Comparison of ENCODE assay signal across 1 cellular context in the genomic region with DNA sequence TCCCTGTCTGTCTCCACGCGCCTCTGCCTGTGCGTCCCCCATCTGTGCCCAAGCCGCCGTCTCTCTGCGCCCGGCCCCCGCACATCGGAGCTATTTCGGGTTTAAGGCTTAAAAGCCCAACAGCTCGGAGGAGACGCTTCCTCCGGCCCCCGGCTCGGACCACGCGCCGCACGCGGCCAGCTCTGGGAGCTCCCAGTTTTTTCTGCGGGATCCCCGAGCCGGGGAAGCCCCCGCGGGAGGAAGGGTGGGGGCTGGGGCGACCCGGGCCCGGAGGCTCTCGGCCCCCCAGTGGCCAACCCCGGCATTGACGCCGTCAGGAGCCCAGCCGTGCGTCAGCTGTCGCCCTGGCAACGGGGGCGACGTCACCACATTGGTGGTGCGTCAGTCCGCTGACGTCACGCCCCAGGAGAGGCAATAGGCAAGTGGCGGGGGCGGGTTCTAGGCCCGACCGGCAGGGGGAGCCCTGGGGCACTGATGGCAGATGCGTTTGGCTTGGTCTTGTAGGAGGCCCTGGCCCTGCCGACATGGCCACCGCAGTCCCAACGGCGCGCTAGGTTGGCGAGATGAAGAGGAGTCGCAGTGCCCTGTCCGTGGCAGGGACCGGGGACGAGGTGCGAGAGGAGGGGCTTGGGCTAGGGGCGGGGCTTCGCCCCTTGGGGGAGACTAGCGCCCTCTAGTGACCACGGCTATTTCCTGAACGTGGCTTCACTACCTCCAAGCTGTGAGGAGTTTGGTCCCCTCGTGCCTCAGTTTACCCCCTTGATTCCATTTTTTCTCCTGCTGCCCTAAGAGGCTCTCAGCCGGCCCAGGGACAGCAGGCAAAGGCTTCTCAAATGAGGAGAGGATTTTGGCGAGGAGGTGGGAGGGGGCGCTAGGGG.
A peak's percentile ranks its signal among the peaks of the same experiment; 100 is the strongest.
TF ChIP-seq lines count a peak whose summit lies in the region.

No MANE protein-coding gene starts in this region.

TF ChIP-seq in HepG2, 621 proteins besides CTCF, POLR2A, EP300 and RAD21 (continued from another document and continues in another):
- TF ChIP-seq, protein P1, sequence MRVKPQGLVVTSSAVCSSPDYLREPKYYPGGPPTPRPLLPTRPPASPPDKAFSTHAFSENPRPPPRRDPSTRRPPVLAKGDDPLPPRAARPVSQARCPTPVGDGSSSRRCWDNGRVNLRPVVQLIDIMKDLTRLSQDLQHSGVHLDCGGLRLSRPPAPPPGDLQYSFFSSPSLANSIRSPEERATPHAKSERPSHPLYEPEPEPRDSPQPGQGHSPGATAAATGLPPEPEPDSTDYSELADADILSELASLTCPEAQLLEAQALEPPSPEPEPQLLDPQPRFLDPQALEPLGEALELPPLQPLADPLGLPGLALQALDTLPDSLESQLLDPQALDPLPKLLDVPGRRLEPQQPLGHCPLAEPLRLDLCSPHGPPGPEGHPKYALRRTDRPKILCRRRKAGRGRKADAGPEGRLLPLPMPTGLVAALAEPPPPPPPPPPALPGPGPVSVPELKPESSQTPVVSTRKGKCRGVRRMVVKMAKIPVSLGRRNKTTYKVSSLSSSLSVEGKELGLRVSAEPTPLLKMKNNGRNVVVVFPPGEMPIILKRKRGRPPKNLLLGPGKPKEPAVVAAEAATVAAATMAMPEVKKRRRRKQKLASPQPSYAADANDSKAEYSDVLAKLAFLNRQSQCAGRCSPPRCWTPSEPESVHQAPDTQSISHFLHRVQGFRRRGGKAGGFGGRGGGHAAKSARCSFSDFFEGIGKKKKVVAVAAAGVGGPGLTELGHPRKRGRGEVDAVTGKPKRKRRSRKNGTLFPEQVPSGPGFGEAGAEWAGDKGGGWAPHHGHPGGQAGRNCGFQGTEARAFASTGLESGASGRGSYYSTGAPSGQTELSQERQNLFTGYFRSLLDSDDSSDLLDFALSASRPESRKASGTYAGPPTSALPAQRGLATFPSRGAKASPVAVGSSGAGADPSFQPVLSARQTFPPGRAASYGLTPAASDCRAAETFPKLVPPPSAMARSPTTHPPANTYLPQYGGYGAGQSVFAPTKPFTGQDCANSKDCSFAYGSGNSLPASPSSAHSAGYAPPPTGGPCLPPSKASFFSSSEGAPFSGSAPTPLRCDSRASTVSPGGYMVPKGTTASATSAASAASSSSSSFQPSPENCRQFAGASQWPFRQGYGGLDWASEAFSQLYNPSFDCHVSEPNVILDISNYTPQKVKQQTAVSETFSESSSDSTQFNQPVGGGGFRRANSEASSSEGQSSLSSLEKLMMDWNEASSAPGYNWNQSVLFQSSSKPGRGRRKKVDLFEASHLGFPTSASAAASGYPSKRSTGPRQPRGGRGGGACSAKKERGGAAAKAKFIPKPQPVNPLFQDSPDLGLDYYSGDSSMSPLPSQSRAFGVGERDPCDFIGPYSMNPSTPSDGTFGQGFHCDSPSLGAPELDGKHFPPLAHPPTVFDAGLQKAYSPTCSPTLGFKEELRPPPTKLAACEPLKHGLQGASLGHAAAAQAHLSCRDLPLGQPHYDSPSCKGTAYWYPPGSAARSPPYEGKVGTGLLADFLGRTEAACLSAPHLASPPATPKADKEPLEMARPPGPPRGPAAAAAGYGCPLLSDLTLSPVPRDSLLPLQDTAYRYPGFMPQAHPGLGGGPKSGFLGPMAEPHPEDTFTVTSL (CRISPR knock-in tag; IDR thresholded peaks at IDR 0.05; ENCODE audit: borderline replicate concordance): no peak
- TF ChIP-seq PTBP1 (IDR thresholded peaks at IDR 0.05; ENCODE audit: low read depth, low read length, poor library complexity, severe bottlenecking) (peak; percentile 24), ZNF10 (CRISPR knock-in tag; IDR thresholded peaks at IDR 0.05; ENCODE audit: borderline replicate concordance, low read depth) (no peak), FOXP1 (IDR thresholded peaks at IDR 0.05) (no peak), FOXP1 (CRISPR knock-in tag; IDR thresholded peaks at IDR 0.05) (no peak), ETV6 (CRISPR knock-in tag; conservative IDR thresholded peaks at IDR 0.05) (no peak), ZNF737 (CRISPR knock-in tag; IDR thresholded peaks at IDR 0.05; ENCODE audit: borderline replicate concordance) (no peak), SMYD3 (CRISPR knock-in tag; IDR thresholded peaks at IDR 0.05) (no peak), ZNF335 (CRISPR knock-in tag; IDR thresholded peaks at IDR 0.05) (peak; percentile 84), SMAD9 (CRISPR knock-in tag; IDR thresholded peaks at IDR 0.05) (no peak), FOSL1 (CRISPR knock-in tag; IDR thresholded peaks at IDR 0.05; ENCODE audit: borderline replicate concordance) (no peak), DNMT1 (CRISPR knock-in tag; IDR thresholded peaks at IDR 0.05) (no peak), ZNF607 (CRISPR knock-in tag; IDR thresholded peaks at IDR 0.05; ENCODE audit: borderline replicate concordance) (no peak), KLF16 (CRISPR knock-in tag; IDR thresholded peaks at IDR 0.05) (peak; percentile 38 to 78; a peak in 1 of 4 replicates), ZNF660 (CRISPR knock-in tag; IDR thresholded peaks at IDR 0.05; ENCODE audit: borderline replicate concordance, low read depth) (no peak), KAT2B (IDR thresholded peaks at IDR 0.05; ENCODE audit: borderline replicate concordance, low read depth, low read length) (no peak), ZNF577 (CRISPR knock-in tag; IDR thresholded peaks at IDR 0.05; ENCODE audit: borderline replicate concordance, low read depth) (no peak), ZSCAN12 (CRISPR knock-in tag; IDR thresholded peaks at IDR 0.05) (peak; percentile 87; the same call in 1 of the 2 replicates), FOXO1 (CRISPR knock-in tag; IDR thresholded peaks at IDR 0.05) (peak; percentile 73), ZNF562 (CRISPR knock-in tag; IDR thresholded peaks at IDR 0.05; ENCODE audit: borderline replicate concordance) (0 out of 2 replicates have a peak, but pooled peaks have one; percentile 41), PHF5A (CRISPR knock-in tag; IDR thresholded peaks at IDR 0.05; ENCODE audit: low read depth, unreplicated experiment) (peak; percentile 51), TBL1XR1 (IDR thresholded peaks at IDR 0.05; ENCODE audit: borderline replicate concordance, low read length, partially characterized antibody) (peak; percentile 56)
- TF ChIP-seq, protein P2, sequence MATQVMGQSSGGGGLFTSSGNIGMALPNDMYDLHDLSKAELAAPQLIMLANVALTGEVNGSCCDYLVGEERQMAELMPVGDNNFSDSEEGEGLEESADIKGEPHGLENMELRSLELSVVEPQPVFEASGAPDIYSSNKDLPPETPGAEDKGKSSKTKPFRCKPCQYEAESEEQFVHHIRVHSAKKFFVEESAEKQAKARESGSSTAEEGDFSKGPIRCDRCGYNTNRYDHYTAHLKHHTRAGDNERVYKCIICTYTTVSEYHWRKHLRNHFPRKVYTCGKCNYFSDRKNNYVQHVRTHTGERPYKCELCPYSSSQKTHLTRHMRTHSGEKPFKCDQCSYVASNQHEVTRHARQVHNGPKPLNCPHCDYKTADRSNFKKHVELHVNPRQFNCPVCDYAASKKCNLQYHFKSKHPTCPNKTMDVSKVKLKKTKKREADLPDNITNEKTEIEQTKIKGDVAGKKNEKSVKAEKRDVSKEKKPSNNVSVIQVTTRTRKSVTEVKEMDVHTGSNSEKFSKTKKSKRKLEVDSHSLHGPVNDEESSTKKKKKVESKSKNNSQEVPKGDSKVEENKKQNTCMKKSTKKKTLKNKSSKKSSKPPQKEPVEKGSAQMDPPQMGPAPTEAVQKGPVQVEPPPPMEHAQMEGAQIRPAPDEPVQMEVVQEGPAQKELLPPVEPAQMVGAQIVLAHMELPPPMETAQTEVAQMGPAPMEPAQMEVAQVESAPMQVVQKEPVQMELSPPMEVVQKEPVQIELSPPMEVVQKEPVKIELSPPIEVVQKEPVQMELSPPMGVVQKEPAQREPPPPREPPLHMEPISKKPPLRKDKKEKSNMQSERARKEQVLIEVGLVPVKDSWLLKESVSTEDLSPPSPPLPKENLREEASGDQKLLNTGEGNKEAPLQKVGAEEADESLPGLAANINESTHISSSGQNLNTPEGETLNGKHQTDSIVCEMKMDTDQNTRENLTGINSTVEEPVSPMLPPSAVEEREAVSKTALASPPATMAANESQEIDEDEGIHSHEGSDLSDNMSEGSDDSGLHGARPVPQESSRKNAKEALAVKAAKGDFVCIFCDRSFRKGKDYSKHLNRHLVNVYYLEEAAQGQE (IDR thresholded peaks at IDR 0.05; ENCODE audit: borderline replicate concordance in 1 of 2, low read depth in 1 of 2, low read length in 2 of 2): no peak
- TF ChIP-seq, protein P3, sequence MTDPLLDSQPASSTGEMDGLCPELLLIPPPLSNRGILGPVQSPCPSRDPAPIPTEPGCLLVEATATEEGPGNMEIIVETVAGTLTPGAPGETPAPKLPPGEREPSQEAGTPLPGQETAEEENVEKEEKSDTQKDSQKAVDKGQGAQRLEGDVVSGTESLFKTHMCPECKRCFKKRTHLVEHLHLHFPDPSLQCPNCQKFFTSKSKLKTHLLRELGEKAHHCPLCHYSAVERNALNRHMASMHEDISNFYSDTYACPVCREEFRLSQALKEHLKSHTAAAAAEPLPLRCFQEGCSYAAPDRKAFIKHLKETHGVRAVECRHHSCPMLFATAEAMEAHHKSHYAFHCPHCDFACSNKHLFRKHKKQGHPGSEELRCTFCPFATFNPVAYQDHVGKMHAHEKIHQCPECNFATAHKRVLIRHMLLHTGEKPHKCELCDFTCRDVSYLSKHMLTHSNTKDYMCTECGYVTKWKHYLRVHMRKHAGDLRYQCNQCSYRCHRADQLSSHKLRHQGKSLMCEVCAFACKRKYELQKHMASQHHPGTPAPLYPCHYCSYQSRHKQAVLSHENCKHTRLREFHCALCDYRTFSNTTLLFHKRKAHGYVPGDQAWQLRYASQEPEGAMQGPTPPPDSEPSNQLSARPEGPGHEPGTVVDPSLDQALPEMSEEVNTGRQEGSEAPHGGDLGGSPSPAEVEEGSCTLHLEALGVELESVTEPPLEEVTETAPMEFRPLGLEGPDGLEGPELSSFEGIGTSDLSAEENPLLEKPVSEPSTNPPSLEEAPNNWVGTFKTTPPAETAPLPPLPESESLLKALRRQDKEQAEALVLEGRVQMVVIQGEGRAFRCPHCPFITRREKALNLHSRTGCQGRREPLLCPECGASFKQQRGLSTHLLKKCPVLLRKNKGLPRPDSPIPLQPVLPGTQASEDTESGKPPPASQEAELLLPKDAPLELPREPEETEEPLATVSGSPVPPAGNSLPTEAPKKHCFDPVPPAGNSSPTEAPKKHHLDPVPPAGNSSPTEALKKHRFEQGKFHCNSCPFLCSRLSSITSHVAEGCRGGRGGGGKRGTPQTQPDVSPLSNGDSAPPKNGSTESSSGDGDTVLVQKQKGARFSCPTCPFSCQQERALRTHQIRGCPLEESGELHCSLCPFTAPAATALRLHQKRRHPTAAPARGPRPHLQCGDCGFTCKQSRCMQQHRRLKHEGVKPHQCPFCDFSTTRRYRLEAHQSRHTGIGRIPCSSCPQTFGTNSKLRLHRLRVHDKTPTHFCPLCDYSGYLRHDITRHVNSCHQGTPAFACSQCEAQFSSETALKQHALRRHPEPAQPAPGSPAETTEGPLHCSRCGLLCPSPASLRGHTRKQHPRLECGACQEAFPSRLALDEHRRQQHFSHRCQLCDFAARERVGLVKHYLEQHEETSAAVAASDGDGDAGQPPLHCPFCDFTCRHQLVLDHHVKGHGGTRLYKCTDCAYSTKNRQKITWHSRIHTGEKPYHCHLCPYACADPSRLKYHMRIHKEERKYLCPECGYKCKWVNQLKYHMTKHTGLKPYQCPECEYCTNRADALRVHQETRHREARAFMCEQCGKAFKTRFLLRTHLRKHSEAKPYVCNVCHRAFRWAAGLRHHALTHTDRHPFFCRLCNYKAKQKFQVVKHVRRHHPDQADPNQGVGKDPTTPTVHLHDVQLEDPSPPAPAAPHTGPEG (CRISPR knock-in tag; IDR thresholded peaks at IDR 0.05): peak; percentile 72; the same call in 1 of the 2 replicates
- TF ChIP-seq, protein P4, sequence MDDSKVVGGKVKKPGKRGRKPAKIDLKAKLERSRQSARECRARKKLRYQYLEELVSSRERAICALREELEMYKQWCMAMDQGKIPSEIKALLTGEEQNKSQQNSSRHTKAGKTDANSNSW (CRISPR knock-in tag; IDR thresholded peaks at IDR 0.05; ENCODE audit: borderline replicate concordance): no peak
- TF ChIP-seq, protein P5, sequence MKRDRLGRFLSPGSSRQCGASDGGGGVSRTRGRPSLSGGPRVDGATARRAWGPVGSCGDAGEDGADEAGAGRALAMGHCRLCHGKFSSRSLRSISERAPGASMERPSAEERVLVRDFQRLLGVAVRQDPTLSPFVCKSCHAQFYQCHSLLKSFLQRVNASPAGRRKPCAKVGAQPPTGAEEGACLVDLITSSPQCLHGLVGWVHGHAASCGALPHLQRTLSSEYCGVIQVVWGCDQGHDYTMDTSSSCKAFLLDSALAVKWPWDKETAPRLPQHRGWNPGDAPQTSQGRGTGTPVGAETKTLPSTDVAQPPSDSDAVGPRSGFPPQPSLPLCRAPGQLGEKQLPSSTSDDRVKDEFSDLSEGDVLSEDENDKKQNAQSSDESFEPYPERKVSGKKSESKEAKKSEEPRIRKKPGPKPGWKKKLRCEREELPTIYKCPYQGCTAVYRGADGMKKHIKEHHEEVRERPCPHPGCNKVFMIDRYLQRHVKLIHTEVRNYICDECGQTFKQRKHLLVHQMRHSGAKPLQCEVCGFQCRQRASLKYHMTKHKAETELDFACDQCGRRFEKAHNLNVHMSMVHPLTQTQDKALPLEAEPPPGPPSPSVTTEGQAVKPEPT (CRISPR knock-in tag; IDR thresholded peaks at IDR 0.05; ENCODE audit: low read depth): 0 out of 2 replicates have a peak, but pooled peaks have one; percentile 55
- TF ChIP-seq, protein P6, sequence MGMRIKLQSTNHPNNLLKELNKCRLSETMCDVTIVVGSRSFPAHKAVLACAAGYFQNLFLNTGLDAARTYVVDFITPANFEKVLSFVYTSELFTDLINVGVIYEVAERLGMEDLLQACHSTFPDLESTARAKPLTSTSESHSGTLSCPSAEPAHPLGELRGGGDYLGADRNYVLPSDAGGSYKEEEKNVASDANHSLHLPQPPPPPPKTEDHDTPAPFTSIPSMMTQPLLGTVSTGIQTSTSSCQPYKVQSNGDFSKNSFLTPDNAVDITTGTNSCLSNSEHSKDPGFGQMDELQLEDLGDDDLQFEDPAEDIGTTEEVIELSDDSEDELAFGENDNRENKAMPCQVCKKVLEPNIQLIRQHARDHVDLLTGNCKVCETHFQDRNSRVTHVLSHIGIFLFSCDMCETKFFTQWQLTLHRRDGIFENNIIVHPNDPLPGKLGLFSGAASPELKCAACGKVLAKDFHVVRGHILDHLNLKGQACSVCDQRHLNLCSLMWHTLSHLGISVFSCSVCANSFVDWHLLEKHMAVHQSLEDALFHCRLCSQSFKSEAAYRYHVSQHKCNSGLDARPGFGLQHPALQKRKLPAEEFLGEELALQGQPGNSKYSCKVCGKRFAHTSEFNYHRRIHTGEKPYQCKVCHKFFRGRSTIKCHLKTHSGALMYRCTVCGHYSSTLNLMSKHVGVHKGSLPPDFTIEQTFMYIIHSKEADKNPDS (CRISPR knock-in tag; IDR thresholded peaks at IDR 0.05): 0 out of 2 replicates have a peak, but pooled peaks have one; percentile 41
- TF ChIP-seq, protein P7, sequence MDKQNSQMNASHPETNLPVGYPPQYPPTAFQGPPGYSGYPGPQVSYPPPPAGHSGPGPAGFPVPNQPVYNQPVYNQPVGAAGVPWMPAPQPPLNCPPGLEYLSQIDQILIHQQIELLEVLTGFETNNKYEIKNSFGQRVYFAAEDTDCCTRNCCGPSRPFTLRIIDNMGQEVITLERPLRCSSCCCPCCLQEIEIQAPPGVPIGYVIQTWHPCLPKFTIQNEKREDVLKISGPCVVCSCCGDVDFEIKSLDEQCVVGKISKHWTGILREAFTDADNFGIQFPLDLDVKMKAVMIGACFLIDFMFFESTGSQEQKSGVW (CRISPR knock-in tag; IDR thresholded peaks at IDR 0.05; ENCODE audit: borderline replicate concordance): no peak
- TF ChIP-seq, protein P8, sequence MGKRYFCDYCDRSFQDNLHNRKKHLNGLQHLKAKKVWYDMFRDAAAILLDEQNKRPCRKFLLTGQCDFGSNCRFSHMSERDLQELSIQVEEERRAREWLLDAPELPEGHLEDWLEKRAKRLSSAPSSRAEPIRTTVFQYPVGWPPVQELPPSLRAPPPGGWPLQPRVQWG (CRISPR knock-in tag; IDR thresholded peaks at IDR 0.05; ENCODE audit: borderline replicate concordance, low read depth): no peak
- TF ChIP-seq, protein P9, sequence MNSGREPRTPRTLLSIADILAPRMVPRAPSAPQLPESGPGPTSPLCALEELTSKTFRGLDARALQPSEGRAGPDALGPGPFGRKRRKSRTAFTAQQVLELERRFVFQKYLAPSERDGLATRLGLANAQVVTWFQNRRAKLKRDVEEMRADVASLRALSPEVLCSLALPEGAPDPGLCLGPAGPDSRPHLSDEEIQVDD (CRISPR knock-in tag; IDR thresholded peaks at IDR 0.05; ENCODE audit: borderline replicate concordance): no peak
